ENCODE assay signal across 20 cellular contexts in the genomic region with DNA sequence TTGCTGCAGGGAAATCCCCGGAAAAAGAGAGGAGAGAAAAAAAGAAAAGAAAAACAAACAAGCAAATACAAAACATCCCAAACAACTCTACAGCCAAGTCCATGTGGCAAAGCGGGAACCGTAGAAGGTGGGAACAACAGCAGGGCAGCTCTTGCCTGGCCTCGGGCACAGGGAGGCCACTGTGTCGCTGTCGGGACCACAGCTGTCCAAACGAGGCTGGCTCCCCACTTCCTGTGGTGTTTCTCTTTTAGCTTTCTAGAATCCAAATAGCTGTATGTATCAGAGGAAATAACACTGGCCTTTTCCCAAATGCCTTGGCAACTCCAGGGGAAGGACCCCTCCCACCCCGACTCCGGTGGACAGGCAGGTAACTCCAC. TPM values are rescaled to one million over a fixed set of nuclear protein-coding genes. Genes with fewer than 3 reads are reported as not detected.
DNase-seq lines count a peak whose midpoint lies in the region; ATAC-seq and TF ChIP-seq lines count a peak whose summit lies in the region.
"Had no signal": no experiment of that assay in that cellular context is flagged by ENCODE, and none has a peak within 500 bp of the region (broad histone marks: within the 10 kb centered on the region; RNA-seq: fewer than 3 reads in every experiment).

No MANE protein-coding gene starts in this region.

- no peaks in the 10 kb centered on the region for H3K36me3 ChIP-seq in Caco-2 (ENCODE audit: control insufficient read depth, insufficient read depth, low read length)
- no peaks in the 10 kb centered on the region for H3K36me3 ChIP-seq in mucosa of descending colon (ENCODE audit: low read depth)
- no peaks in the 10 kb centered on the region for H3K36me3 ChIP-seq in stomach smooth muscle (ENCODE audit: control insufficient read depth in 2 of 2, insufficient read depth in 2 of 2, low read length in 2 of 2)
- no peaks in the 10 kb centered on the region for H3K36me3 ChIP-seq in adrenal gland (replicated peaks in 1 of 2)
- H3K36me3 ChIP-seq: cardiac muscle cell had no signal

- BruUV-seq in Caco-2 (replicated peaks; lab: Mats Ljungman, UMichigan), result no TSS peak

- intact Hi-C loops in Caco-2 (cut with micrococcal nuclease; ENCODE audit: unreplicated experiment) (no loop called here), mucosa of descending colon (cut with DNase I, micrococcal nuclease) (loop anchor here (5.0 to 10.0 kb wide), 2 partner anchors 39 to 56 kb away; no protein-coding TSS in a partner anchor), adrenal gland (cut with DNase I) (loop anchor here in 1 of 2 donors (5.0 kb wide), 1 partner anchor 189 kb away; a partner anchor contains a TSS)
- intact Hi-C loops in dendritic cell treated with granulocyte-macrophage colony-stimulating factor and Interleukin-4, amounts not matched to agents 40 ng/mL and 50 ng/mL, for 4 days (cut with micrococcal nuclease), result loop anchor here (1.0 to 10.0 kb wide), 3 partner anchors 10 to 376 kb away; no protein-coding TSS in a partner anchor

- H3K27ac Mint-ChIP-seq in Caco-2 (ENCODE audit: unreplicated experiment), result peak overlapping the region; percentile 15
- peak overlapping the region; percentile 94 for H3K27ac Mint-ChIP-seq in dendritic cell treated with granulocyte-macrophage colony-stimulating factor and Interleukin-4, amounts not matched to agents 40 ng/mL and 50 ng/mL, for 4 days

- no peak overlapping the region for H3K4me3 Mint-ChIP-seq in Caco-2 (ENCODE audit: unreplicated experiment)
- peak overlapping the region; percentile 76 for H3K4me3 Mint-ChIP-seq in dendritic cell treated with granulocyte-macrophage colony-stimulating factor and Interleukin-4, amounts not matched to agents 40 ng/mL and 50 ng/mL, for 4 days

- CTCF ChIA-PET in Caco-2 (lab: Charles Lee), result no interaction called here

- no peaks in the 10 kb centered on the region for H3K36me3 Mint-ChIP-seq in Caco-2 (ENCODE audit: insufficient read depth, unreplicated experiment)
- peaks cover 62% of the 10 kb centered on the region for H3K36me3 Mint-ChIP-seq in dendritic cell treated with granulocyte-macrophage colony-stimulating factor and Interleukin-4, amounts not matched to agents 40 ng/mL and 50 ng/mL, for 4 days (ENCODE audit: low read depth)

- DNase-seq in Caco-2 (no peak), mucosa of descending colon (no peak), GF-D8 (lab: John Stamatoyannopoulos, UW) (no peak), adrenal gland (no peak)
- no peak for DNase-seq in activated CD8-positive, alpha-beta memory T cell treated with anti-CD3 and anti-CD28 coated beads for 24 hours
- DNase-seq: activated naive CD4-positive, alpha-beta T cell treated with anti-CD3 and anti-CD28 coated beads, Interleukin-2, amount 50 U/mL, for 16 hours; activated T-cell treated with anti-CD3 and anti-CD28 coated beads for 4 hours; COR-L47; NCI-H187 treated with DMSO at 0.1 percent for 48 hours; NCI-H524 treated with DMSO at 0.1 percent for 48 hours; T1000 had no signal

- 51 to 64% (median 63%) methylated on average over 8 to 9 of the region's 9 CpGs for WGBS in adrenal gland, 4 donors

- no peak for TF ChIP-seq POLR2A in adrenal gland (IDR thresholded peaks at IDR 0.05)

- H3K27ac ChIP-seq in stomach smooth muscle (ENCODE audit: low read length), result peak overlapping the region; percentile 37
- H3K27ac ChIP-seq in adrenal gland, result peak overlapping the region in 1 of 5 donors; percentile 6
- H3K27ac ChIP-seq: cardiac muscle cell, SK-N-MC had no signal

- H3K27me3 Mint-ChIP-seq in Caco-2 (ENCODE audit: insufficient read depth, unreplicated experiment), result no peaks in the 10 kb centered on the region
- H3K27me3 Mint-ChIP-seq in dendritic cell treated with granulocyte-macrophage colony-stimulating factor and Interleukin-4, amounts not matched to agents 40 ng/mL and 50 ng/mL, for 4 days, result no peaks in the 10 kb centered on the region

- H3K4me3 ChIP-seq in Caco-2 (ENCODE audit: low read depth, low read length) (no peak overlapping the region), mucosa of descending colon (no peak overlapping the region), stomach smooth muscle (ENCODE audit: low read length in 2 of 2) (no peak overlapping the region), adrenal gland (no peak overlapping the region)
- H3K4me3 ChIP-seq: cardiac muscle cell, SK-N-MC had no signal

- H3K9me3 ChIP-seq in Caco-2 (no peaks in the 10 kb centered on the region), mucosa of descending colon (no peaks in the 10 kb centered on the region), stomach smooth muscle (ENCODE audit: control insufficient read depth in 2 of 2, low read length in 2 of 2) (no peaks in the 10 kb centered on the region), adrenal gland (replicated peaks in 1 of 3) (no peaks in the 10 kb centered on the region)

- no peaks in the 10 kb centered on the region for H3K27me3 ChIP-seq in Caco-2 (replicated peaks; ENCODE audit: control insufficient read depth, insufficient read depth, low read length)
- H3K27me3 ChIP-seq in stomach smooth muscle (ENCODE audit: control insufficient read depth in 1 of 2, insufficient read depth in 2 of 2, low read length in 2 of 2), result no peaks in the 10 kb centered on the region
- no peaks in the 10 kb centered on the region for H3K27me3 ChIP-seq in adrenal gland
- H3K27me3 ChIP-seq: cardiac muscle cell had no signal

- H3K4me1 ChIP-seq in Caco-2 (peaks cover 6% of the 10 kb centered on the region), mucosa of descending colon (ENCODE audit: low read depth) (peaks cover 20% of the 10 kb centered on the region), stomach smooth muscle (ENCODE audit: control insufficient read depth, insufficient read depth, low read length) (peaks cover 54% of the 10 kb centered on the region), adrenal gland (replicated peaks in 1 of 2) (peaks cover 0 to 48% of the 10 kb centered on the region in 2 donors)

- no peak overlapping the region for H3K9ac ChIP-seq in stomach smooth muscle (ENCODE audit: low read length in 2 of 2)

- POLR2A ChIA-PET in Caco-2 (lab: Charles Lee), result no interaction called here

- ATAC-seq in mucosa of descending colon, result peak; percentile 9
- no peak for ATAC-seq in HG02973 (IDR thresholded peaks at IDR 0.05; ENCODE audit: unreplicated experiment)

- TF ChIP-seq CTCF in Caco-2 (IDR thresholded peaks at IDR 0.05; ENCODE audit: insufficient read depth in 1 of 2, low read depth in 1 of 2, low read length in 1 of 2, severe bottlenecking in 1 of 2, unreplicated experiment in 1 of 2) (no peak), mucosa of descending colon (IDR thresholded peaks at IDR 0.05) (no peak), adrenal gland (IDR thresholded peaks at IDR 0.05) (no peak)

- H3K9me3 Mint-ChIP-seq in Caco-2 (ENCODE audit: unreplicated experiment), result no peaks in the 10 kb centered on the region
- no peaks in the 10 kb centered on the region for H3K9me3 Mint-ChIP-seq in dendritic cell treated with granulocyte-macrophage colony-stimulating factor and Interleukin-4, amounts not matched to agents 40 ng/mL and 50 ng/mL, for 4 days

- H3K4me1 Mint-ChIP-seq in Caco-2 (ENCODE audit: low read depth, unreplicated experiment), result no peaks in the 10 kb centered on the region
- peaks cover 84% of the 10 kb centered on the region for H3K4me1 Mint-ChIP-seq in dendritic cell treated with granulocyte-macrophage colony-stimulating factor and Interleukin-4, amounts not matched to agents 40 ng/mL and 50 ng/mL, for 4 days (ENCODE audit: low read depth)

RNA-seq across cellular contexts. Expression of a gene that starts 41.6 kb away (rescaled TPM):
- not detected in 2 replicates for total RNA-seq in Caco-2 (2022)
- 1 to 10 TPM in 2 of 3 donors, under 1 TPM in 1; 0.53 to 2.3 (median 1.4) TPM for total RNA-seq in mucosa of descending colon
- total RNA-seq in adrenal gland, result not detected
- polyA plus RNA-seq in adrenal gland, result under 1 TPM in 1 of 3 donors, not detected in 2; 0.24 TPM
- total RNA-seq: cardiac muscle cell, endothelial cell of umbilical vein, glomerular endothelial cell, myocyte had no signal
- polyA plus RNA-seq: AG04450, cardiac muscle cell, endothelial cell of umbilical vein had no signal
